In genomic region chr10:11331178-11331577, GRCh38 we compare ENCODE assay signal across 18 cellular contexts.
DNase-seq lines count a peak whose midpoint lies in the region; ATAC-seq and TF ChIP-seq lines count a peak whose summit lies in the region.
"Had no signal": no experiment of that assay in that cellular context is flagged by ENCODE, and none has a peak within 500 bp of the region (broad histone marks: within the 10 kb centered on the region; RNA-seq: fewer than 3 reads in every experiment).

No MANE protein-coding gene starts in this region.

- no peak overlapping the region for H3K4me3 ChIP-seq in HEK293 (ENCODE audit: low read depth, low read length)
- no peak overlapping the region for H3K4me3 ChIP-seq in coronary artery
- H3K4me3 ChIP-seq: GM23338, K562, SJCRH30 had no signal

- ATAC-seq in activated T-cell treated with anti-CD3 and anti-CD28 coated beads, Interleukin-2, amount 50 U/mL, for 72 hours (replicated peaks in 1 of 2): no peak
- ATAC-seq in stimulated activated effector memory CD8-positive, alpha-beta T cell treated with anti-CD3 and anti-CD28 coated beads, Interleukin-12 subunit alpha, Interleukin-12 subunit beta, amount 100 ng/mL, for 72 hours: no peak
- ATAC-seq: GM23338, K562, PC-3 had no signal

- no peaks in the 10 kb centered on the region for H3K27me3 Mint-ChIP-seq in activated T-cell treated with anti-CD3 and anti-CD28 coated beads, Interleukin-2, amount 50 U/mL, for 72 hours (ENCODE audit: low read depth)

- H3K27ac ChIP-seq in HEK293 (ENCODE audit: extremely low read depth, low read depth, low read length) (no peak overlapping the region), coronary artery (peak overlapping the region; percentile 7 to 56)
- H3K27ac ChIP-seq: 22Rv1, RWPE1, SJCRH30 had no signal

- H3K9me3 ChIP-seq in HEK293 (ENCODE audit: control insufficient read depth, insufficient read depth, low read depth, low read length): no peaks in the 10 kb centered on the region
- H3K9me3 ChIP-seq: SJCRH30 had no signal

- H3K36me3 ChIP-seq in HEK293 (ENCODE audit: control insufficient read depth in 2 of 2, insufficient read depth in 1 of 2, low read length in 2 of 2): peaks cover 0 to 8% of the 10 kb centered on the region in 2 experiments; a peak in 1 of 3 replicates

- no peaks in the 10 kb centered on the region for H3K9me3 Mint-ChIP-seq in activated T-cell treated with anti-CD3 and anti-CD28 coated beads, Interleukin-2, amount 50 U/mL, for 72 hours
- H3K9me3 Mint-ChIP-seq in stimulated activated effector memory CD8-positive, alpha-beta T cell treated with anti-CD3 and anti-CD28 coated beads, Interleukin-12 subunit alpha, Interleukin-12 subunit beta, amount 100 ng/mL, for 72 hours: no peaks in the 10 kb centered on the region
- H3K9me3 Mint-ChIP-seq: GM23338 had no signal

- no peak for DNase-seq in activated T-cell treated with anti-CD3 and anti-CD28 coated beads, Interleukin-2, amount 50 U/mL, for 72 hours
- DNase-seq in activated T-cell treated with anti-CD3 and anti-CD28 coated beads, Interleukin-2, amount 50 U/mL, for 1 hour: no peak
- DNase-seq in coronary artery (ENCODE audit: low spot score) (no peak), epidermal melanocyte (ENCODE audit: insufficient read length, low spot score) (no peak), HuH-7.5 (ENCODE audit: low spot score) (no peak)
- no peak for DNase-seq in stimulated activated effector memory CD8-positive, alpha-beta T cell treated with anti-CD3 and anti-CD28 coated beads, Interleukin-12 subunit alpha, Interleukin-12 subunit beta, amount 100 ng/mL, for 72 hours (ENCODE audit: low spot score in 2 of 2)
- no peak for DNase-seq in activated CD4-positive, alpha-beta T cell treated with anti-CD3 and anti-CD28 coated beads for 4 hours
- DNase-seq: DMS79 treated with DMSO at 0.1 percent for 48 hours, NCI-H1436 treated with DMSO at 0.1 percent for 48 hours, NCI-H2029 treated with DMSO at 0.1 percent for 48 hours, NCI-H2171 treated with DMSO at 0.1 percent for 48 hours, PC-3, SJCRH30 had no signal

- H3K36me3 Mint-ChIP-seq in activated T-cell treated with anti-CD3 and anti-CD28 coated beads, Interleukin-2, amount 50 U/mL, for 72 hours (ENCODE audit: insufficient read depth in 2 of 2): peaks cover 11 to 20% of the 10 kb centered on the region in 2 donors
- H3K36me3 Mint-ChIP-seq in stimulated activated effector memory CD8-positive, alpha-beta T cell treated with anti-CD3 and anti-CD28 coated beads, Interleukin-12 subunit alpha, Interleukin-12 subunit beta, amount 100 ng/mL, for 72 hours: no peaks in the 10 kb centered on the region

- POLR2A ChIA-PET in HEK293 (lab: Yijun Ruan, JAX): no interaction called here

- no peaks in the 10 kb centered on the region for H3K4me1 ChIP-seq in HEK293 (ENCODE audit: control insufficient read depth, insufficient read depth, low read length)

- no peak for TF ChIP-seq CTCF in HEK293 (tag by site-specific recombination; IDR thresholded peaks at IDR 0.05)
- TF ChIP-seq CTCF in coronary artery (IDR thresholded peaks at IDR 0.05): no peak

- H3K4me3 Mint-ChIP-seq in activated T-cell treated with anti-CD3 and anti-CD28 coated beads, Interleukin-2, amount 50 U/mL, for 72 hours: no peak overlapping the region
- no peak overlapping the region for H3K4me3 Mint-ChIP-seq in stimulated activated effector memory CD8-positive, alpha-beta T cell treated with anti-CD3 and anti-CD28 coated beads, Interleukin-12 subunit alpha, Interleukin-12 subunit beta, amount 100 ng/mL, for 72 hours
- H3K4me3 Mint-ChIP-seq: GM23338 had no signal

- H3K27ac Mint-ChIP-seq in activated T-cell treated with anti-CD3 and anti-CD28 coated beads, Interleukin-2, amount 50 U/mL, for 72 hours: peak overlapping the region; percentile 64
- H3K27ac Mint-ChIP-seq in stimulated activated effector memory CD8-positive, alpha-beta T cell treated with anti-CD3 and anti-CD28 coated beads, Interleukin-12 subunit alpha, Interleukin-12 subunit beta, amount 100 ng/mL, for 72 hours: peak overlapping the region; percentile 88

- CTCF ChIA-PET in HEK293 (lab: Yijun Ruan, JAX): interaction anchor here (0.6 kb wide), 1 partner anchor 1991 kb away, joined by 3 read pairs; no protein-coding TSS in a partner anchor

- peaks cover 40% of the 10 kb centered on the region for H3K4me1 Mint-ChIP-seq in activated T-cell treated with anti-CD3 and anti-CD28 coated beads, Interleukin-2, amount 50 U/mL, for 72 hours (ENCODE audit: low read depth)
- peaks cover 32% of the 10 kb centered on the region for H3K4me1 Mint-ChIP-seq in stimulated activated effector memory CD8-positive, alpha-beta T cell treated with anti-CD3 and anti-CD28 coated beads, Interleukin-12 subunit alpha, Interleukin-12 subunit beta, amount 100 ng/mL, for 72 hours

TF ChIP-seq in HEK293, 187 proteins besides CTCF, POLR2A, EP300 and RAD21:
- TF ChIP-seq, protein P1, sequence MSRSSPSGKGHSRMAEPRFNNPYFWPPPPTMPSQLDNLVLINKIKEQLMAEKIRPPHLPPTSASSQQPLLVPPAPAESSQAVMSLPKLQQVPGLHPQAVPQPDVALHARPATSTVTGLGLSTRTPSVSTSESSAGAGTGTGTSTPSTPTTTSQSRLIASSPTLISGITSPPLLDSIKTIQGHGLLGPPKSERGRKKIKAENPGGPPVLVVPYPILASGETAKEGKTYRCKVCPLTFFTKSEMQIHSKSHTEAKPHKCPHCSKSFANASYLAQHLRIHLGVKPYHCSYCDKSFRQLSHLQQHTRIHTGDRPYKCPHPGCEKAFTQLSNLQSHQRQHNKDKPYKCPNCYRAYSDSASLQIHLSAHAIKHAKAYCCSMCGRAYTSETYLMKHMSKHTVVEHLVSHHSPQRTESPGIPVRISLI (tag by site-specific recombination; IDR thresholded peaks at IDR 0.05): peak; percentile 92
- TF ChIP-seq ZNF274 (IDR thresholded peaks at IDR 0.05; ENCODE audit: low read length) (no peak), ZNF274 (tag by site-specific recombination; IDR thresholded peaks at IDR 0.05; ENCODE audit: borderline replicate concordance) (no peak)
TF ChIP-seq in HEK293: peak in this region for 1.
